In genomic region chr13:110910013-110910890, GRCh38 we compare ENCODE assay signal across 14 cellular contexts. TPM values are rescaled to one million over a fixed set of nuclear protein-coding genes. Genes with fewer than 3 reads are reported as not detected.
DNase-seq lines count a peak whose midpoint lies in the region; ATAC-seq and TF ChIP-seq lines count a peak whose summit lies in the region.
"Had no signal": no experiment of that assay in that cellular context is flagged by ENCODE, and none has a peak within 500 bp of the region (broad histone marks: within the 10 kb centered on the region; RNA-seq: fewer than 3 reads in every experiment).

No MANE protein-coding gene starts in this region.

- intact Hi-C loops in activated T-helper 1 cell treated with anti-CD3 and anti-CD28 coated beads, Interleukin-12 subunit alpha, Interleukin-12 subunit beta, Interleukin-2, Interleukin-4 antibody, amounts not matched to agents 30 ng/mL and 10 ng/mL and 1 ng/mL, durations not matched to agents 14 hours and 24 hours and 36 hours (cut with micrococcal nuclease), result no loop called here
- intact Hi-C loops in CD4-positive, alpha-beta memory T cell (cut with micrococcal nuclease), result loop anchor here (10.0 kb wide), 1 partner anchor 295 kb away; the partner anchor contains the start of gene NAXD

- TF ChIP-seq CTCF in HFFc6 (IDR thresholded peaks at IDR 0.05), result no peak

- no peak overlapping the region; the same call in 1 of the 2 replicates for H3K4me3 Mint-ChIP-seq in HFFc6
- H3K4me3 Mint-ChIP-seq in activated T-helper 1 cell treated with anti-CD3 and anti-CD28 coated beads, Interleukin-12 subunit alpha, Interleukin-12 subunit beta, Interleukin-2, Interleukin-4 antibody, amounts not matched to agents 30 ng/mL and 10 ng/mL and 1 ng/mL, durations not matched to agents 14 hours and 24 hours and 36 hours, result peak overlapping the region; percentile 94
- peak overlapping the region in 2 of 8 donors; percentile 12 to 18 for H3K4me3 Mint-ChIP-seq in CD4-positive, alpha-beta memory T cell
- no peak overlapping the region for H3K4me3 Mint-ChIP-seq in T-helper 2 cell treated with Interferon-gamma antibody and Interleukin-4, amounts not matched to agents 5 μg/mL and 100 μg/mL, for 36 hours
- H3K4me3 Mint-ChIP-seq in natural killer cell treated with Interleukin-12 subunit alpha and Interleukin-12 subunit beta and Interleukin-15 and Interleukin-18, amount 100 ng/mL, for 72 hours, result no peak overlapping the region

- DNase-seq in A172 (ENCODE audit: low spot score) (peak; percentile 39), HFFc6 (no peak), DMS79 treated with DMSO at 0.1 percent for 48 hours (lab: John Stamatoyannopoulos, UW) (no peak)
- no peak for DNase-seq in activated T-helper 1 cell treated with anti-CD3 and anti-CD28 coated beads, Interleukin-12 subunit alpha, Interleukin-12 subunit beta, Interleukin-2, Interleukin-4 antibody, amounts not matched to agents 30 ng/mL and 10 ng/mL and 1 ng/mL, durations not matched to agents 14 hours and 24 hours and 36 hours (ENCODE audit: low spot score)
- no peak for DNase-seq in CD4-positive, alpha-beta memory T cell
- DNase-seq in T-helper 2 cell treated with Interferon-gamma antibody and Interleukin-4, amounts not matched to agents 5 μg/mL and 100 μg/mL, for 36 hours (ENCODE audit: low spot score), result no peak
- DNase-seq in natural killer cell treated with Interleukin-12 subunit alpha and Interleukin-12 subunit beta and Interleukin-15 and Interleukin-18, amount 100 ng/mL, for 72 hours (ENCODE audit: low spot score), result no peak
- DNase-seq: cerebellar nuclear complex, erythroblast, NCI-H2107 had no signal

- no peak for ATAC-seq in natural killer cell treated with Interleukin-12 subunit alpha and Interleukin-12 subunit beta and Interleukin-15 and Interleukin-18, amount 100 ng/mL, for 72 hours
- ATAC-seq: activated naive CD4-positive, alpha-beta T cell treated with anti-CD3 and anti-CD28 coated beads, Interleukin-2, amount 50 U/mL, for 72 hours had no signal

- H3K27ac ChIP-seq in muscle layer of duodenum (ENCODE audit: low read length), result peak overlapping the region; percentile 21
- no peak overlapping the region for H3K27ac ChIP-seq in CD4-positive, alpha-beta memory T cell (ENCODE audit: low read depth, low read length)
- H3K27ac ChIP-seq: SJSA1 had no signal

- H3K27me3 ChIP-seq in muscle layer of duodenum (ENCODE audit: low read depth, low read length), result no peaks in the 10 kb centered on the region
- H3K27me3 ChIP-seq in CD4-positive, alpha-beta memory T cell (ENCODE audit: insufficient read depth, low read length), result no peaks in the 10 kb centered on the region
- H3K27me3 ChIP-seq: hepatocyte, SJSA1 had no signal

- peaks cover 28% of the 10 kb centered on the region for H3K36me3 Mint-ChIP-seq in HFFc6 (ENCODE audit: low read depth)
- peaks cover 52% of the 10 kb centered on the region for H3K36me3 Mint-ChIP-seq in activated T-helper 1 cell treated with anti-CD3 and anti-CD28 coated beads, Interleukin-12 subunit alpha, Interleukin-12 subunit beta, Interleukin-2, Interleukin-4 antibody, amounts not matched to agents 30 ng/mL and 10 ng/mL and 1 ng/mL, durations not matched to agents 14 hours and 24 hours and 36 hours (ENCODE audit: low read depth)
- peaks cover 21 to 54% of the 10 kb centered on the region in 2 donors for H3K36me3 Mint-ChIP-seq in CD4-positive, alpha-beta memory T cell
- H3K36me3 Mint-ChIP-seq in T-helper 2 cell treated with Interferon-gamma antibody and Interleukin-4, amounts not matched to agents 5 μg/mL and 100 μg/mL, for 36 hours (ENCODE audit: low read depth), result peaks cover 51% of the 10 kb centered on the region
- H3K36me3 Mint-ChIP-seq in natural killer cell treated with Interleukin-12 subunit alpha and Interleukin-12 subunit beta and Interleukin-15 and Interleukin-18, amount 100 ng/mL, for 72 hours, result peaks cover 24% of the 10 kb centered on the region

- peaks cover 77% of the 10 kb centered on the region for H3K4me1 Mint-ChIP-seq in HFFc6 (ENCODE audit: low read depth)
- H3K4me1 Mint-ChIP-seq in activated T-helper 1 cell treated with anti-CD3 and anti-CD28 coated beads, Interleukin-12 subunit alpha, Interleukin-12 subunit beta, Interleukin-2, Interleukin-4 antibody, amounts not matched to agents 30 ng/mL and 10 ng/mL and 1 ng/mL, durations not matched to agents 14 hours and 24 hours and 36 hours (ENCODE audit: low read depth), result peaks cover 74% of the 10 kb centered on the region
- H3K4me1 Mint-ChIP-seq in CD4-positive, alpha-beta memory T cell, result peaks cover 49 to 80% (median 67%) of the 10 kb centered on the region in 4 donors
- H3K4me1 Mint-ChIP-seq in T-helper 2 cell treated with Interferon-gamma antibody and Interleukin-4, amounts not matched to agents 5 μg/mL and 100 μg/mL, for 36 hours (ENCODE audit: low read depth), result peaks cover 51% of the 10 kb centered on the region
- peaks cover 56 to 76% of the 10 kb centered on the region in 2 donors for H3K4me1 Mint-ChIP-seq in natural killer cell treated with Interleukin-12 subunit alpha and Interleukin-12 subunit beta and Interleukin-15 and Interleukin-18, amount 100 ng/mL, for 72 hours (ENCODE audit: low read depth in 2 of 2)

- peaks cover 15 to 24% of the 10 kb centered on the region in 2 donors for H3K36me3 ChIP-seq in muscle layer of duodenum (ENCODE audit: control insufficient read depth in 1 of 2, insufficient read depth in 2 of 2, low read length in 2 of 2)
- H3K36me3 ChIP-seq in CD4-positive, alpha-beta memory T cell (ENCODE audit: insufficient read depth, low read length), result peaks cover 19% of the 10 kb centered on the region

- POLR2A ChIA-PET in CD4-positive, alpha-beta memory T cell (lab: Charles Lee; ENCODE audit: partially characterized antibody), result no interaction called here

- CTCF ChIA-PET in CD4-positive, alpha-beta memory T cell (lab: Charles Lee; ENCODE audit: partially characterized antibody), result no interaction called here

- H3K27ac Mint-ChIP-seq in HFFc6, result peak overlapping the region; percentile 29
- no peak overlapping the region for H3K27ac Mint-ChIP-seq in activated T-helper 1 cell treated with anti-CD3 and anti-CD28 coated beads, Interleukin-12 subunit alpha, Interleukin-12 subunit beta, Interleukin-2, Interleukin-4 antibody, amounts not matched to agents 30 ng/mL and 10 ng/mL and 1 ng/mL, durations not matched to agents 14 hours and 24 hours and 36 hours
- no peak overlapping the region for H3K27ac Mint-ChIP-seq in CD4-positive, alpha-beta memory T cell
- H3K27ac Mint-ChIP-seq in T-helper 2 cell treated with Interferon-gamma antibody and Interleukin-4, amounts not matched to agents 5 μg/mL and 100 μg/mL, for 36 hours, result no peak overlapping the region
- H3K27ac Mint-ChIP-seq in natural killer cell treated with Interleukin-12 subunit alpha and Interleukin-12 subunit beta and Interleukin-15 and Interleukin-18, amount 100 ng/mL, for 72 hours, result no peak overlapping the region

- no peaks in the 10 kb centered on the region for H3K9me3 Mint-ChIP-seq in HFFc6
- H3K9me3 Mint-ChIP-seq in activated T-helper 1 cell treated with anti-CD3 and anti-CD28 coated beads, Interleukin-12 subunit alpha, Interleukin-12 subunit beta, Interleukin-2, Interleukin-4 antibody, amounts not matched to agents 30 ng/mL and 10 ng/mL and 1 ng/mL, durations not matched to agents 14 hours and 24 hours and 36 hours, result no peaks in the 10 kb centered on the region
- H3K9me3 Mint-ChIP-seq in CD4-positive, alpha-beta memory T cell, result no peaks in the 10 kb centered on the region
- no peaks in the 10 kb centered on the region for H3K9me3 Mint-ChIP-seq in T-helper 2 cell treated with Interferon-gamma antibody and Interleukin-4, amounts not matched to agents 5 μg/mL and 100 μg/mL, for 36 hours
- H3K9me3 Mint-ChIP-seq in natural killer cell treated with Interleukin-12 subunit alpha and Interleukin-12 subunit beta and Interleukin-15 and Interleukin-18, amount 100 ng/mL, for 72 hours, result no peaks in the 10 kb centered on the region
- H3K9me3 Mint-ChIP-seq: activated naive CD4-positive, alpha-beta T cell treated with anti-CD3 and anti-CD28 coated beads, Interleukin-2, amount 50 U/mL, for 72 hours had no signal

- H3K4me3 ChIP-seq in muscle layer of duodenum (ENCODE audit: low read depth in 1 of 2, low read length in 2 of 2), result no peak overlapping the region
- H3K4me3 ChIP-seq in CD4-positive, alpha-beta memory T cell (ENCODE audit: low read length in 2 of 2), result no peak overlapping the region
- H3K4me3 ChIP-seq: hepatocyte, SJSA1 had no signal

- H3K4me1 ChIP-seq in muscle layer of duodenum (ENCODE audit: control insufficient read depth in 1 of 2, insufficient read depth in 2 of 2, low read length in 2 of 2), result peaks cover 29 to 65% of the 10 kb centered on the region in 2 donors
- peaks cover 49% of the 10 kb centered on the region for H3K4me1 ChIP-seq in CD4-positive, alpha-beta memory T cell (ENCODE audit: insufficient read depth, low read length)

- 0 out of 2 replicates have a peak, but pooled peaks cover 4% of the 10 kb centered on the region for H3K27me3 Mint-ChIP-seq in HFFc6 (ENCODE audit: insufficient read depth)
- H3K27me3 Mint-ChIP-seq in activated T-helper 1 cell treated with anti-CD3 and anti-CD28 coated beads, Interleukin-12 subunit alpha, Interleukin-12 subunit beta, Interleukin-2, Interleukin-4 antibody, amounts not matched to agents 30 ng/mL and 10 ng/mL and 1 ng/mL, durations not matched to agents 14 hours and 24 hours and 36 hours (ENCODE audit: insufficient read depth), result no peaks in the 10 kb centered on the region
- no peaks in the 10 kb centered on the region for H3K27me3 Mint-ChIP-seq in CD4-positive, alpha-beta memory T cell
- H3K27me3 Mint-ChIP-seq in T-helper 2 cell treated with Interferon-gamma antibody and Interleukin-4, amounts not matched to agents 5 μg/mL and 100 μg/mL, for 36 hours (ENCODE audit: low read depth), result no peaks in the 10 kb centered on the region
- no peaks in the 10 kb centered on the region for H3K27me3 Mint-ChIP-seq in natural killer cell treated with Interleukin-12 subunit alpha and Interleukin-12 subunit beta and Interleukin-15 and Interleukin-18, amount 100 ng/mL, for 72 hours

- no peaks in the 10 kb centered on the region for H3K9me3 ChIP-seq in muscle layer of duodenum (ENCODE audit: control insufficient read depth in 1 of 2, low read length in 2 of 2)
- no peaks in the 10 kb centered on the region for H3K9me3 ChIP-seq in CD4-positive, alpha-beta memory T cell (ENCODE audit: control insufficient read depth in 1 of 2, low read length in 2 of 2)

RNA-seq across cellular contexts. Expression of gene ANKRD10, which starts 4.6 kb away (rescaled TPM):
- total RNA-seq in A172 (2014; rRNA removed; shearing (Covaris generic)), result 446 and 575 TPM in 2 replicates
- 10 to 100 TPM; 27.1 to 37.2 (median 33.5) TPM for total RNA-seq in HFFc6 (2021; fragmentation: NEBNext Ultra II Directional; extraction: Animal tissue kit (Norgen Biotek cat#: 25700))
- total RNA-seq in activated T-helper 1 cell treated with anti-CD3 and anti-CD28 coated beads, Interleukin-12 subunit alpha, Interleukin-12 subunit beta, Interleukin-2, Interleukin-4 antibody, amounts not matched to agents 30 ng/mL and 10 ng/mL and 1 ng/mL, durations not matched to agents 14 hours and 24 hours and 36 hours, result 163 and 176 TPM in 2 replicates
- total RNA-seq in CD4-positive, alpha-beta memory T cell, result 100 to 1,000 TPM; 127 to 140 TPM
- 10 to 100 TPM; 53.0 to 63.2 TPM for polyA plus RNA-seq in CD4-positive, alpha-beta memory T cell
- total RNA-seq in natural killer cell treated with Interleukin-12 subunit alpha and Interleukin-12 subunit beta and Interleukin-15 and Interleukin-18, amount 100 ng/mL, for 72 hours, result 100 to 1,000 TPM in 1 of 2 donors, 10 to 100 TPM in 1; 95.5 to 137 TPM
